16 cellular contexts compared by ENCODE assay signal in the genomic region with DNA sequence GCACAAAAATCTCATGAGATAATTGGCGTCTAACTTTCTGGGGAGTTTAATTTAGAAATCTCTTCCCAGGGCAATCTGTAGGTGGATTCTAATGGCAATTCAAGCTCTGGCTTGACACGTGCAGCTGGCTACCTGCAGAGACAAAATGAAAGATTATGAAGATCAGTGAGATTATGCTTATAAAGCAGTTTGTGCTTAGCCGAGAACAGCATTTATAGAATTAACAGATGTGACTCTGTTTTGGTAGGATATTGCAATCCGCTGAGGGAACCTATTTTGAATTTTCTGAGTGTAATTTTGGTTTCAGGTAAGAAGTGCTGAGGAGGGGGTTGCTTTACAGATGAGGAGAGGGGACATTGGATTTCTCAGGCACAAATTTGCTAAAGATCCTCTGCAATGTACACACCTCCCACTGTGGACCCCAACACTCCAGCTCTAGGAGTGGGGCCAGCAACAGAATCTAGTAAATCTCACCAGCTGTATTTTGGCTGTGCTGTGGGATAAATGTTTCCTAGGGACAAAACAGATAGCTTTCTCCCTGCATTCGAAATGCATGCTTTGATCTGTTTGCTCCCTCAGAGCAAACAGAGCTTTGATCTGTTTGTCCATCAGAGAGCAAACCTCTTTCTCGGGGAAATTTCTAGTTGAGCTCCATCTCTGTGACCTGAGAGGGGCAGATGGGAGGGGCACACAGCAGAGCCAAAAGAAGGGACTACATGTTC. TPM values are rescaled to one million over a fixed set of nuclear protein-coding genes. Genes with fewer than 3 reads are reported as not detected.
DNase-seq lines count a peak whose midpoint lies in the region; ATAC-seq, FAIRE-seq and TF ChIP-seq lines count a peak whose summit lies in the region.
"Had no signal": no experiment of that assay in that cellular context is flagged by ENCODE, and none has a peak within 500 bp of the region (broad histone marks: within the 10 kb centered on the region; RNA-seq: fewer than 3 reads in every experiment).

No MANE protein-coding gene starts in this region.

- no peak for TF ChIP-seq EP300 in K562 (IDR thresholded peaks at IDR 0.05; ENCODE audit: low read length)

- H2AFZ ChIP-seq in GM23338: peak overlapping the region; percentile 38; the same call in 1 of the 2 replicates
- H2AFZ ChIP-seq in K562 (ENCODE audit: low read depth, low read length): no peak overlapping the region

- H3K27me3 ChIP-seq in GM23338 (ENCODE audit: insufficient read depth) (peaks cover 18% of the 10 kb centered on the region), K562 (ENCODE audit: control insufficient read depth in 2 of 2, insufficient read depth in 2 of 2, low read length in 2 of 2) (peaks cover 1 to 23% of the 10 kb centered on the region in 2 experiments; a peak in 4 of 5 replicates)

- no peak for FAIRE-seq in K562 (lab: Jason Lieb, UNC)

- H3K9me2 ChIP-seq in GM23338 (ENCODE audit: insufficient read depth): no peaks in the 10 kb centered on the region

- H4K20me1 ChIP-seq in GM23338 (replicated peaks; ENCODE audit: insufficient read depth): no peaks in the 10 kb centered on the region
- no peaks in the 10 kb centered on the region for H4K20me1 ChIP-seq in K562 (replicated peaks; ENCODE audit: control insufficient read depth, insufficient read depth, low read length)

- H3K36me3 Mint-ChIP-seq in GM23338 (ENCODE audit: low read depth): peaks cover 17% of the 10 kb centered on the region
- no peaks in the 10 kb centered on the region for H3K36me3 Mint-ChIP-seq in nephron progenitor cell (ENCODE audit: low read depth)
- H3K36me3 Mint-ChIP-seq: CD14-positive monocyte; CD8-positive, alpha-beta memory T cell had no signal

- CTCF ChIA-PET in K562 (lab: Yijun Ruan, JAX; ENCODE audit: low intra/inter-chr PET ratio): no interaction called here

- H3K9me3 Mint-ChIP-seq in GM23338 (peaks cover 23% of the 10 kb centered on the region), nephron progenitor cell (peaks cover 12% of the 10 kb centered on the region)

- H3K4me2 ChIP-seq in GM23338 (no peak overlapping the region), K562 (ENCODE audit: insufficient read depth, low read length) (no peak overlapping the region)

- no TSS peak for BruUV-seq in K562 (replicated peaks; lab: Mats Ljungman, UMichigan)

- H3K4me1 Mint-ChIP-seq in GM23338 (no peaks in the 10 kb centered on the region), nephron progenitor cell (no peaks in the 10 kb centered on the region)

- H3K4me3 ChIP-seq in GM23338: no peak overlapping the region
- no peak overlapping the region for H3K4me3 ChIP-seq in K562

- ATAC-seq in GM23338 (no peak), K562 (no peak), GM18520 (IDR thresholded peaks at IDR 0.05; ENCODE audit: unreplicated experiment) (no peak), GM19395 (IDR thresholded peaks at IDR 0.05; ENCODE audit: unreplicated experiment) (no peak), HG03442 (IDR thresholded peaks at IDR 0.05; ENCODE audit: unreplicated experiment) (no peak)

- POLR2A ChIA-PET in K562 (lab: Yijun Ruan, JAX): interaction anchor here (0.8 to 1.2 kb wide), 2 partner anchors 30 to 1315 kb away, joined by 3 to 7 read pairs; no protein-coding TSS in a partner anchor

- H3F3A ChIP-seq in GM23338 (replicated peaks; ENCODE audit: low read depth): no peaks in the 10 kb centered on the region

- intact Hi-C loops in K562 (cut with micrococcal nuclease): loop anchor here (10.0 kb wide), 1 partner anchor 378 kb away; no protein-coding TSS in a partner anchor

- H3K27me3 Mint-ChIP-seq in GM23338 (ENCODE audit: insufficient read depth, low read depth, poor library complexity) (peaks cover 6% of the 10 kb centered on the region), nephron progenitor cell (ENCODE audit: low read depth, poor library complexity) (no peaks in the 10 kb centered on the region)

- TF ChIP-seq POLR2A in K562 (conservative IDR thresholded peaks at IDR 0.05): no peak

- TF ChIP-seq CTCF in GM23338 (conservative IDR thresholded peaks at IDR 0.05; ENCODE audit: low read depth in 2 of 2): no peak
- no peak for TF ChIP-seq CTCF in K562 (IDR thresholded peaks at IDR 0.05 in 2 of 3, conservative IDR thresholded peaks at IDR 0.05 in 1 of 3; ENCODE audit: insufficient read depth in 2 of 3, low read depth in 1 of 3, low read length in 3 of 3)
- no peak for TF ChIP-seq CTCF in nephron progenitor cell (IDR thresholded peaks at IDR 0.05)

- no peak overlapping the region for H3K9ac ChIP-seq in K562 (ENCODE audit: insufficient read depth in 1 of 2, low read depth in 2 of 2, low read length in 2 of 2)

- in situ Hi-C loops in K562 (cut with MboI): no loop called here

- TF ChIP-seq RAD21 in K562 (CRISPR knock-in tag; conservative IDR thresholded peaks at IDR 0.05 in 1 of 2, IDR thresholded peaks at IDR 0.05 in 1 of 2): no peak

- no peaks in the 10 kb centered on the region for H3K4me1 ChIP-seq in GM23338 (ENCODE audit: insufficient read depth)
- peaks cover 0 to 9% of the 10 kb centered on the region in 2 experiments; a peak in 2 of 5 replicates for H3K4me1 ChIP-seq in K562 (replicated peaks in 1 of 2; ENCODE audit: control insufficient read depth in 2 of 2, insufficient read depth in 2 of 2, low read length in 2 of 2)

- H3K27ac ChIP-seq in GM23338 (ENCODE audit: low read depth) (no peak overlapping the region), K562 (ENCODE audit: extremely low read depth, low read depth, low read length) (no peak overlapping the region)

- WGBS in K562 (ENCODE audit: insufficient coverage, low coverage, missing lambda C conversion rate): 1% methylated on average over 6 of the region's 6 CpGs

- H3K36me3 ChIP-seq in GM23338 (ENCODE audit: insufficient read depth) (no peaks in the 10 kb centered on the region), K562 (ENCODE audit: control insufficient read depth, insufficient read depth, low read length) (no peaks in the 10 kb centered on the region)

- H3K4me3 Mint-ChIP-seq in GM23338 (no peak overlapping the region), nephron progenitor cell (no peak overlapping the region)
- H3K4me3 Mint-ChIP-seq: CD8-positive, alpha-beta memory T cell; H9 had no signal

- DNase-seq in GM23338 (ENCODE audit: low spot score): no peak
- peak; percentile 15 for DNase-seq in NCI-H82 treated with DMSO at 0.1 percent for 48 hours (lab: John Stamatoyannopoulos, UW; ENCODE audit: unreplicated experiment)
- no peak for DNase-seq in K562 (ENCODE audit: extremely low read depth in 1 of 4, low spot score in 3 of 4)
- no peak for DNase-seq in nephron progenitor cell
- DNase-seq: CD8-positive, alpha-beta memory T cell; DMS 273 treated with DMSO at 0.1 percent for 48 hours; GOT3 had no signal

- no peaks in the 10 kb centered on the region for H3K9me1 ChIP-seq in K562 (ENCODE audit: control insufficient read depth, insufficient read depth, low read length)

- H3K27ac Mint-ChIP-seq in GM23338 (no peak overlapping the region), nephron progenitor cell (peak overlapping the region; percentile 29)
- H3K27ac Mint-ChIP-seq: CD14-positive monocyte; CD8-positive, alpha-beta memory T cell; H9 had no signal

- H3K79me2 ChIP-seq in GM23338 (replicated peaks; ENCODE audit: insufficient read depth): no peaks in the 10 kb centered on the region
- no peaks in the 10 kb centered on the region for H3K79me2 ChIP-seq in K562 (ENCODE audit: control insufficient read depth, insufficient read depth, low read length)

- no peaks in the 10 kb centered on the region for H3K9me3 ChIP-seq in K562 (replicated peaks; ENCODE audit: control insufficient read depth, insufficient read depth, low read depth, low read length)

RNA-seq across cellular contexts. Expression of gene GJD4, which starts 7.4 kb away (rescaled TPM):
- 0.35 TPM in 1 of 2 replicates, not detected in the other for total RNA-seq in GM23338 (2014; rRNA removed; shearing (Covaris generic))
- polyA plus RNA-seq in GM23338 (2016; fragmentation: Nextera tagmentation; extraction: Ambion mirVana) (not detected in 2 replicates), K562 (2011; rRNA removed) (not detected in 2 replicates), K562 (2014; fragmentation: Illumina TruSeq; extraction: Trizol) (not detected in 2 replicates), K562 (2014; fragmentation: Nextera tagmentation; extraction: Ambion mirVana) (not detected), K562 (2014; rRNA removed) (not detected in 2 replicates)
- total RNA-seq in K562 (2011; cell fraction: chromatin; rRNA removed; ENCODE audit: low replicate concordance): not detected in 2 replicates
- not detected in 2 replicates for total RNA-seq in K562 (2011; cell fraction: nucleolus; rRNA removed)
- total RNA-seq in K562 (2011; cell fraction: nucleoplasm; rRNA removed): not detected in 2 replicates
- total RNA-seq in K562 (2014; rRNA removed) (not detected in 2 replicates), K562 (2014; rRNA removed; fragmentation: Illumina TruSeq; extraction: Trizol) (not detected in 2 replicates), K562 (2015; rRNA removed; fragmentation: Illumina TruSeq; extraction: Trizol) (not detected in 2 replicates), K562 (2021) (not detected in 2 replicates)
- polyA plus RNA-seq in K562 (2011; cell fraction: cytosol; rRNA removed): not detected in 2 replicates
- not detected in 2 replicates for polyA plus RNA-seq in K562 (2011; cell fraction: nucleus; rRNA removed)
- polyA plus RNA-seq in K562 (2012): 0.07 TPM in 1 of 2 replicates, not detected in the other
- polyA minus RNA-seq in K562 (2011; rRNA and poly(A)+ RNA removed): not detected in 2 replicates
- polyA minus RNA-seq in K562 (2011; cell fraction: cytosol; rRNA and poly(A)+ RNA removed): not detected in 2 replicates
- not detected in 2 replicates for polyA minus RNA-seq in K562 (2011; cell fraction: nucleus; rRNA and poly(A)+ RNA removed)
- total RNA-seq: A673; CD8-positive, alpha-beta memory T cell; Daoy; H9; HT1080 had no signal
- polyA plus RNA-seq: BJ; CD14-positive monocyte; CD8-positive, alpha-beta memory T cell had no signal

RNA-seq across cellular contexts. Expression of gene FZD8, which starts 29.6 kb away (rescaled TPM):
- 7.9 and 8.7 TPM in 2 replicates for total RNA-seq in GM23338 (2014; rRNA removed; shearing (Covaris generic))
- polyA plus RNA-seq in GM23338 (2016; fragmentation: Nextera tagmentation; extraction: Ambion mirVana) (0.47 and 0.99 TPM in 2 replicates), K562 (2011; rRNA removed) (0.11 and 0.18 TPM in 2 replicates), K562 (2014; fragmentation: Illumina TruSeq; extraction: Trizol) (0.13 and 0.24 TPM in 2 replicates), K562 (2014; fragmentation: Nextera tagmentation; extraction: Ambion mirVana) (under 1 TPM in 1 of 2 experiments, not detected in 1; 0.03 TPM), K562 (2014; rRNA removed) (0.13 and 0.43 TPM in 2 replicates)
- 0.51 and 1.3 TPM in 2 replicates for total RNA-seq in K562 (2011; cell fraction: chromatin; rRNA removed; ENCODE audit: low replicate concordance)
- 2.8 and 2.9 TPM in 2 replicates for total RNA-seq in K562 (2011; cell fraction: nucleolus; rRNA removed)
- 0.69 and 1.0 TPM in 2 replicates for total RNA-seq in K562 (2011; cell fraction: nucleoplasm; rRNA removed)
- total RNA-seq in K562 (2014; rRNA removed) (0.64 and 0.94 TPM in 2 replicates), K562 (2014; rRNA removed; fragmentation: Illumina TruSeq; extraction: Trizol) (0.13 and 0.18 TPM in 2 replicates), K562 (2015; rRNA removed; fragmentation: Illumina TruSeq; extraction: Trizol) (0.29 and 0.30 TPM in 2 replicates), K562 (2021) (1.2 and 1.4 TPM in 2 replicates)
- 0.16 and 0.34 TPM in 2 replicates for polyA plus RNA-seq in K562 (2011; cell fraction: cytosol; rRNA removed)
- polyA plus RNA-seq in K562 (2011; cell fraction: nucleus; rRNA removed): 0.42 and 0.57 TPM in 2 replicates
- polyA plus RNA-seq in K562 (2012): 0.57 and 0.58 TPM in 2 replicates
- polyA minus RNA-seq in K562 (2011; rRNA and poly(A)+ RNA removed): 0.21 and 0.25 TPM in 2 replicates
- polyA minus RNA-seq in K562 (2011; cell fraction: cytosol; rRNA and poly(A)+ RNA removed): 0.48 and 0.64 TPM in 2 replicates
- 1.2 and 2.0 TPM in 2 replicates for polyA minus RNA-seq in K562 (2011; cell fraction: nucleus; rRNA and poly(A)+ RNA removed)
- polyA plus RNA-seq: CD8-positive, alpha-beta memory T cell had no signal
